2 cellular contexts compared by ENCODE assay signal in the genomic region with DNA sequence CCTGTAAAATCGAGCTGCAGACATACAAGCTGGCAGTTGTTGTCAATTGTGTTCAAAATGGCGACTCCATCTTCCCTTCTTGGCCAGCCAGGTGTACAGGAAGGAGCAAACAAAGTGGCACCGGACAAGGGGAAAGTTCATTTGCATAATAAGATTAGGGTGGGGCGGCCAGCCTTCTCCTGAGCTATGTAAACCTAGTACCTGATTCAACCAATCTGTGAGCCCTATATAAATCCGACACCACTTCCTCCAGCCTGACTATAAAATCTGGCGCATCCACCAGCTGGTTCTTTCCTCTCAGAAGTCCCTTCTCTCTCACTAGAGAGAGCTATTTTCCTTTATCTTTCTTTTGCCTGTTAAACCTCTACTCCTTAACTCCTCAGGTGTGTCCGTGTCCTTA.
TF ChIP-seq lines count a peak whose summit lies in the region.

No MANE protein-coding gene starts in this region.

TF ChIP-seq in liver, 16 proteins besides CTCF, POLR2A, EP300 and RAD21 (continued from another document):
- TF ChIP-seq, protein P1, sequence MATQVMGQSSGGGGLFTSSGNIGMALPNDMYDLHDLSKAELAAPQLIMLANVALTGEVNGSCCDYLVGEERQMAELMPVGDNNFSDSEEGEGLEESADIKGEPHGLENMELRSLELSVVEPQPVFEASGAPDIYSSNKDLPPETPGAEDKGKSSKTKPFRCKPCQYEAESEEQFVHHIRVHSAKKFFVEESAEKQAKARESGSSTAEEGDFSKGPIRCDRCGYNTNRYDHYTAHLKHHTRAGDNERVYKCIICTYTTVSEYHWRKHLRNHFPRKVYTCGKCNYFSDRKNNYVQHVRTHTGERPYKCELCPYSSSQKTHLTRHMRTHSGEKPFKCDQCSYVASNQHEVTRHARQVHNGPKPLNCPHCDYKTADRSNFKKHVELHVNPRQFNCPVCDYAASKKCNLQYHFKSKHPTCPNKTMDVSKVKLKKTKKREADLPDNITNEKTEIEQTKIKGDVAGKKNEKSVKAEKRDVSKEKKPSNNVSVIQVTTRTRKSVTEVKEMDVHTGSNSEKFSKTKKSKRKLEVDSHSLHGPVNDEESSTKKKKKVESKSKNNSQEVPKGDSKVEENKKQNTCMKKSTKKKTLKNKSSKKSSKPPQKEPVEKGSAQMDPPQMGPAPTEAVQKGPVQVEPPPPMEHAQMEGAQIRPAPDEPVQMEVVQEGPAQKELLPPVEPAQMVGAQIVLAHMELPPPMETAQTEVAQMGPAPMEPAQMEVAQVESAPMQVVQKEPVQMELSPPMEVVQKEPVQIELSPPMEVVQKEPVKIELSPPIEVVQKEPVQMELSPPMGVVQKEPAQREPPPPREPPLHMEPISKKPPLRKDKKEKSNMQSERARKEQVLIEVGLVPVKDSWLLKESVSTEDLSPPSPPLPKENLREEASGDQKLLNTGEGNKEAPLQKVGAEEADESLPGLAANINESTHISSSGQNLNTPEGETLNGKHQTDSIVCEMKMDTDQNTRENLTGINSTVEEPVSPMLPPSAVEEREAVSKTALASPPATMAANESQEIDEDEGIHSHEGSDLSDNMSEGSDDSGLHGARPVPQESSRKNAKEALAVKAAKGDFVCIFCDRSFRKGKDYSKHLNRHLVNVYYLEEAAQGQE (IDR thresholded peaks at IDR 0.05), result no peak
- TF ChIP-seq, protein P2, sequence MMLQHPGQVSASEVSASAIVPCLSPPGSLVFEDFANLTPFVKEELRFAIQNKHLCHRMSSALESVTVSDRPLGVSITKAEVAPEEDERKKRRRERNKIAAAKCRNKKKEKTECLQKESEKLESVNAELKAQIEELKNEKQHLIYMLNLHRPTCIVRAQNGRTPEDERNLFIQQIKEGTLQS (IDR thresholded peaks at IDR 0.05), result no peak

TF ChIP-seq in K562, 482 proteins besides CTCF, POLR2A, EP300 and RAD21 (continued from another document and continues in another):
- TF ChIP-seq, protein P3, sequence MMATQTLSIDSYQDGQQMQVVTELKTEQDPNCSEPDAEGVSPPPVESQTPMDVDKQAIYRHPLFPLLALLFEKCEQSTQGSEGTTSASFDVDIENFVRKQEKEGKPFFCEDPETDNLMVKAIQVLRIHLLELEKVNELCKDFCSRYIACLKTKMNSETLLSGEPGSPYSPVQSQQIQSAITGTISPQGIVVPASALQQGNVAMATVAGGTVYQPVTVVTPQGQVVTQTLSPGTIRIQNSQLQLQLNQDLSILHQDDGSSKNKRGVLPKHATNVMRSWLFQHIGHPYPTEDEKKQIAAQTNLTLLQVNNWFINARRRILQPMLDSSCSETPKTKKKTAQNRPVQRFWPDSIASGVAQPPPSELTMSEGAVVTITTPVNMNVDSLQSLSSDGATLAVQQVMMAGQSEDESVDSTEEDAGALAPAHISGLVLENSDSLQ (IDR thresholded peaks at IDR 0.05), result no peak
- TF ChIP-seq MTA1 (IDR thresholded peaks at IDR 0.05; ENCODE audit: borderline replicate concordance) (no peak), NR2C2 (CRISPR knock-in tag; IDR thresholded peaks at IDR 0.05) (no peak), NR2C2 (tag; IDR thresholded peaks at IDR 0.05) (no peak), KDM1A (IDR thresholded peaks at IDR 0.05) (peak; percentile 84 to 85), ASH1L (IDR thresholded peaks at IDR 0.05; ENCODE audit: borderline replicate concordance, low read depth, partially characterized antibody) (no peak), CBX5 (IDR thresholded peaks at IDR 0.05; ENCODE audit: borderline replicate concordance, low read depth) (no peak), NBN (IDR thresholded peaks at IDR 0.05; ENCODE audit: low read depth) (peak; percentile 32; the same call in 1 of the 2 replicates), ZFPM2 (CRISPR knock-in tag; IDR thresholded peaks at IDR 0.05) (no peak), DDX20 (tag; IDR thresholded peaks at IDR 0.05; ENCODE audit: low read depth) (no peak), YY1 (IDR thresholded peaks at IDR 0.05; ENCODE audit: borderline replicate concordance in 1 of 3, control insufficient read depth in 1 of 3, extremely low read depth in 1 of 3, insufficient read depth in 3 of 3, insufficient read length in 1 of 3, insufficient replicate concordance in 2 of 3, low read depth in 1 of 3, low read length in 2 of 3) (peak in 1 of 3 experiments; percentile 65), SMC3 (conservative IDR thresholded peaks at IDR 0.05; ENCODE audit: insufficient read depth, low read depth, low read length) (0 out of 2 replicates have a peak, but pooled peaks have one; percentile 9), CHD2 (IDR thresholded peaks at IDR 0.05; ENCODE audit: low read depth, low read length) (no peak), NFE2L1 (tag; IDR thresholded peaks at IDR 0.05; ENCODE audit: borderline replicate concordance, low read depth) (no peak), ZNF133 (CRISPR knock-in tag; IDR thresholded peaks at IDR 0.05) (no peak)
- TF ChIP-seq, protein P4, sequence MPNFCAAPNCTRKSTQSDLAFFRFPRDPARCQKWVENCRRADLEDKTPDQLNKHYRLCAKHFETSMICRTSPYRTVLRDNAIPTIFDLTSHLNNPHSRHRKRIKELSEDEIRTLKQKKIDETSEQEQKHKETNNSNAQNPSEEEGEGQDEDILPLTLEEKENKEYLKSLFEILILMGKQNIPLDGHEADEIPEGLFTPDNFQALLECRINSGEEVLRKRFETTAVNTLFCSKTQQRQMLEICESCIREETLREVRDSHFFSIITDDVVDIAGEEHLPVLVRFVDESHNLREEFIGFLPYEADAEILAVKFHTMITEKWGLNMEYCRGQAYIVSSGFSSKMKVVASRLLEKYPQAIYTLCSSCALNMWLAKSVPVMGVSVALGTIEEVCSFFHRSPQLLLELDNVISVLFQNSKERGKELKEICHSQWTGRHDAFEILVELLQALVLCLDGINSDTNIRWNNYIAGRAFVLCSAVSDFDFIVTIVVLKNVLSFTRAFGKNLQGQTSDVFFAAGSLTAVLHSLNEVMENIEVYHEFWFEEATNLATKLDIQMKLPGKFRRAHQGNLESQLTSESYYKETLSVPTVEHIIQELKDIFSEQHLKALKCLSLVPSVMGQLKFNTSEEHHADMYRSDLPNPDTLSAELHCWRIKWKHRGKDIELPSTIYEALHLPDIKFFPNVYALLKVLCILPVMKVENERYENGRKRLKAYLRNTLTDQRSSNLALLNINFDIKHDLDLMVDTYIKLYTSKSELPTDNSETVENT (CRISPR knock-in tag; IDR thresholded peaks at IDR 0.05), result no peak
- TF ChIP-seq, protein P1 (CRISPR knock-in tag; IDR thresholded peaks at IDR 0.05; ENCODE audit: low read depth), result no peak
- TF ChIP-seq, protein P5, sequence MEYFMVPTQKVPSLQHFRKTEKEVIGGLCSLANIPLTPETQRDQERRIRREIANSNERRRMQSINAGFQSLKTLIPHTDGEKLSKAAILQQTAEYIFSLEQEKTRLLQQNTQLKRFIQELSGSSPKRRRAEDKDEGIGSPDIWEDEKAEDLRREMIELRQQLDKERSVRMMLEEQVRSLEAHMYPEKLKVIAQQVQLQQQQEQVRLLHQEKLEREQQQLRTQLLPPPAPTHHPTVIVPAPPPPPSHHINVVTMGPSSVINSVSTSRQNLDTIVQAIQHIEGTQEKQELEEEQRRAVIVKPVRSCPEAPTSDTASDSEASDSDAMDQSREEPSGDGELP (CRISPR knock-in tag; IDR thresholded peaks at IDR 0.05; ENCODE audit: borderline replicate concordance), result peak; percentile 65
- TF ChIP-seq, protein P6, sequence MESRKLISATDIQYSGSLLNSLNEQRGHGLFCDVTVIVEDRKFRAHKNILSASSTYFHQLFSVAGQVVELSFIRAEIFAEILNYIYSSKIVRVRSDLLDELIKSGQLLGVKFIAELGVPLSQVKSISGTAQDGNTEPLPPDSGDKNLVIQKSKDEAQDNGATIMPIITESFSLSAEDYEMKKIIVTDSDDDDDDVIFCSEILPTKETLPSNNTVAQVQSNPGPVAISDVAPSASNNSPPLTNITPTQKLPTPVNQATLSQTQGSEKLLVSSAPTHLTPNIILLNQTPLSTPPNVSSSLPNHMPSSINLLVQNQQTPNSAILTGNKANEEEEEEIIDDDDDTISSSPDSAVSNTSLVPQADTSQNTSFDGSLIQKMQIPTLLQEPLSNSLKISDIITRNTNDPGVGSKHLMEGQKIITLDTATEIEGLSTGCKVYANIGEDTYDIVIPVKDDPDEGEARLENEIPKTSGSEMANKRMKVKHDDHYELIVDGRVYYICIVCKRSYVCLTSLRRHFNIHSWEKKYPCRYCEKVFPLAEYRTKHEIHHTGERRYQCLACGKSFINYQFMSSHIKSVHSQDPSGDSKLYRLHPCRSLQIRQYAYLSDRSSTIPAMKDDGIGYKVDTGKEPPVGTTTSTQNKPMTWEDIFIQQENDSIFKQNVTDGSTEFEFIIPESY (CRISPR knock-in tag; IDR thresholded peaks at IDR 0.05), result peak; percentile 98
- TF ChIP-seq, protein P7, sequence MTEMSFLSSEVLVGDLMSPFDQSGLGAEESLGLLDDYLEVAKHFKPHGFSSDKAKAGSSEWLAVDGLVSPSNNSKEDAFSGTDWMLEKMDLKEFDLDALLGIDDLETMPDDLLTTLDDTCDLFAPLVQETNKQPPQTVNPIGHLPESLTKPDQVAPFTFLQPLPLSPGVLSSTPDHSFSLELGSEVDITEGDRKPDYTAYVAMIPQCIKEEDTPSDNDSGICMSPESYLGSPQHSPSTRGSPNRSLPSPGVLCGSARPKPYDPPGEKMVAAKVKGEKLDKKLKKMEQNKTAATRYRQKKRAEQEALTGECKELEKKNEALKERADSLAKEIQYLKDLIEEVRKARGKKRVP (CRISPR knock-in tag; IDR thresholded peaks at IDR 0.05), result no peak
- TF ChIP-seq, protein P8, sequence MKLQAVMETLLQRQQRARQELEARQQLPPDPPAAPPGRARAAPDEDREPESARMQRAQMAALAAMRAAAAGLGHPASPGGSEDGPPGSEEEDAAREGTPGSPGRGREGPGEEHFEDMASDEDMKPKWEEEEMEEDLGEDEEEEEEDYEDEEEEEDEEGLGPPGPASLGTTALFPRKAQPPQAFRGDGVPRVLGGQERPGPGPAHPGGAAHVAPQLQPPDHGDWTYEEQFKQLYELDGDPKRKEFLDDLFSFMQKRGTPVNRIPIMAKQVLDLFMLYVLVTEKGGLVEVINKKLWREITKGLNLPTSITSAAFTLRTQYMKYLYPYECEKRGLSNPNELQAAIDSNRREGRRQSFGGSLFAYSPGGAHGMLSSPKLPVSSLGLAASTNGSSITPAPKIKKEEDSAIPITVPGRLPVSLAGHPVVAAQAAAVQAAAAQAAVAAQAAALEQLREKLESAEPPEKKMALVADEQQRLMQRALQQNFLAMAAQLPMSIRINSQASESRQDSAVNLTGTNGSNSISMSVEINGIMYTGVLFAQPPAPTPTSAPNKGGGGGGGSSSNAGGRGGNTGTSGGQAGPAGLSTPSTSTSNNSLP (IDR thresholded peaks at IDR 0.05; ENCODE audit: borderline replicate concordance, low read depth, low read length), result no peak
- TF ChIP-seq, protein P9, sequence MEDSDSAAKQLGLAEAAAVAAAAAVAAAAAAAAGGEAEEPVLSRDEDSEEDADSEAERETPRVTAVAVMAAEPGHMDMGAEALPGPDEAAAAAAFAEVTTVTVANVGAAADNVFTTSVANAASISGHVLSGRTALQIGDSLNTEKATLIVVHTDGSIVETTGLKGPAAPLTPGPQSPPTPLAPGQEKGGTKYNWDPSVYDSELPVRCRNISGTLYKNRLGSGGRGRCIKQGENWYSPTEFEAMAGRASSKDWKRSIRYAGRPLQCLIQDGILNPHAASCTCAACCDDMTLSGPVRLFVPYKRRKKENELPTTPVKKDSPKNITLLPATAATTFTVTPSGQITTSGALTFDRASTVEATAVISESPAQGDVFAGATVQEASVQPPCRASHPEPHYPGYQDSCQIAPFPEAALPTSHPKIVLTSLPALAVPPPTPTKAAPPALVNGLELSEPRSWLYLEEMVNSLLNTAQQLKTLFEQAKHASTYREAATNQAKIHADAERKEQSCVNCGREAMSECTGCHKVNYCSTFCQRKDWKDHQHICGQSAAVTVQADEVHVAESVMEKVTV (CRISPR knock-in tag; IDR thresholded peaks at IDR 0.05), result peak; percentile 47
- TF ChIP-seq, protein P10, sequence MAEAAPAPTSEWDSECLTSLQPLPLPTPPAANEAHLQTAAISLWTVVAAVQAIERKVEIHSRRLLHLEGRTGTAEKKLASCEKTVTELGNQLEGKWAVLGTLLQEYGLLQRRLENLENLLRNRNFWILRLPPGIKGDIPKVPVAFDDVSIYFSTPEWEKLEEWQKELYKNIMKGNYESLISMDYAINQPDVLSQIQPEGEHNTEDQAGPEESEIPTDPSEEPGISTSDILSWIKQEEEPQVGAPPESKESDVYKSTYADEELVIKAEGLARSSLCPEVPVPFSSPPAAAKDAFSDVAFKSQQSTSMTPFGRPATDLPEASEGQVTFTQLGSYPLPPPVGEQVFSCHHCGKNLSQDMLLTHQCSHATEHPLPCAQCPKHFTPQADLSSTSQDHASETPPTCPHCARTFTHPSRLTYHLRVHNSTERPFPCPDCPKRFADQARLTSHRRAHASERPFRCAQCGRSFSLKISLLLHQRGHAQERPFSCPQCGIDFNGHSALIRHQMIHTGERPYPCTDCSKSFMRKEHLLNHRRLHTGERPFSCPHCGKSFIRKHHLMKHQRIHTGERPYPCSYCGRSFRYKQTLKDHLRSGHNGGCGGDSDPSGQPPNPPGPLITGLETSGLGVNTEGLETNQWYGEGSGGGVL (CRISPR knock-in tag; IDR thresholded peaks at IDR 0.05), result no peak
